In the genomic region with DNA sequence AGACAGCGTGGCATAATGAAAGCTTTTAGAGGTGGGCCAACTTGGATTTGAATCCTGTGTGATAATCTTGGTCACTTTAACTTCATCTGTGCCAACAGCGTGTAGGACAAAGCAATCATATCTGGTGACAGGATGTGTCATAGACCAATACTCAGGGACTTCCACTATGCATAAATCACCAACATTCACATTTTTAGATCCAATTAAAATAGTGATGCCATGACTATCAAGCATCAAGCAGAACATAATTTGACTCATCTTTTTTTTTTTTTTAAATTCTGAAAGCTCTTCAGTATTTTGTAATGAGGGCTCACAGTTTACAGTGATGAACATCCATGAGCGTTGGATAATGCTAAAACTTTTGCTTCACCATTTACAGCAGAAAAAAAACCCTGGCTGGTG, we compare ENCODE assay signal across 21 cellular contexts. TPM values are rescaled to one million over a fixed set of nuclear protein-coding genes. Genes with fewer than 3 reads are reported as not detected.
A peak's percentile ranks its signal among the peaks of the same experiment; 100 is the strongest.
DNase-seq lines count a peak whose midpoint lies in the region; ATAC-seq and TF ChIP-seq lines count a peak whose summit lies in the region.
"Had no signal": no experiment of that assay in that cellular context is flagged by ENCODE, and none has a peak within 500 bp of the region (broad histone marks: within the 10 kb centered on the region; RNA-seq: fewer than 3 reads in every experiment).

No MANE protein-coding gene starts in this region.

- no peak overlapping the region for H3K4me3 Mint-ChIP-seq in activated T-cell treated with anti-CD3 and anti-CD28 coated beads, Interleukin-2, amount 50 U/mL, for 72 hours
- H3K4me3 Mint-ChIP-seq in stimulated activated naive CD8-positive, alpha-beta T cell treated with anti-CD3 and anti-CD28 coated beads, Interleukin-15, amount 100 ng/mL, for 72 hours = no peak overlapping the region
- H3K4me3 Mint-ChIP-seq: CD4-positive, alpha-beta T cell; dendritic cell treated with granulocyte-macrophage colony-stimulating factor and Interleukin-4, amounts not matched to agents 40 ng/mL and 50 ng/mL, for 4 days; nephron; T-cell had no signal

- no peak overlapping the region for H3K4me3 ChIP-seq in astrocyte of the spinal cord (ENCODE audit: low read depth, low read length)
- H3K4me3 ChIP-seq: gastroesophageal sphincter, upper lobe of right lung had no signal

- peaks cover 0 to 2% of the 10 kb centered on the region in 2 donors for H3K36me3 Mint-ChIP-seq in activated T-cell treated with anti-CD3 and anti-CD28 coated beads, Interleukin-2, amount 50 U/mL, for 72 hours (ENCODE audit: insufficient read depth in 2 of 2)
- H3K36me3 Mint-ChIP-seq: activated naive CD4-positive, alpha-beta T cell treated with anti-CD3 and anti-CD28 coated beads, Interleukin-2, amount 50 U/mL, for 72 hours; T-cell had no signal

- TF ChIP-seq CTCF in astrocyte of the spinal cord (IDR thresholded peaks at IDR 0.05; ENCODE audit: low read depth, low read length) = no peak

- no peak overlapping the region for H3K27ac Mint-ChIP-seq in activated T-cell treated with anti-CD3 and anti-CD28 coated beads, Interleukin-2, amount 50 U/mL, for 72 hours
- no peak overlapping the region for H3K27ac Mint-ChIP-seq in stimulated activated naive CD8-positive, alpha-beta T cell treated with anti-CD3 and anti-CD28 coated beads, Interleukin-15, amount 100 ng/mL, for 72 hours
- H3K27ac Mint-ChIP-seq: activated naive CD4-positive, alpha-beta T cell treated with anti-CD3 and anti-CD28 coated beads, Interleukin-2, amount 50 U/mL, for 72 hours; CD4-positive, alpha-beta T cell; dendritic cell treated with granulocyte-macrophage colony-stimulating factor and Interleukin-4, amounts not matched to agents 40 ng/mL and 50 ng/mL, for 4 days; nephron; T-cell had no signal

- peak; percentile 31 to 39 for ATAC-seq in activated T-cell treated with anti-CD3 and anti-CD28 coated beads, Interleukin-2, amount 50 U/mL, for 72 hours (replicated peaks in 1 of 2)
- peak; percentile 48 for ATAC-seq in stimulated activated naive CD8-positive, alpha-beta T cell treated with anti-CD3 and anti-CD28 coated beads, Interleukin-15, amount 100 ng/mL, for 72 hours
- ATAC-seq in GM19467 (IDR thresholded peaks at IDR 0.05; ENCODE audit: unreplicated experiment) (no peak), HG02938 (IDR thresholded peaks at IDR 0.05; ENCODE audit: unreplicated experiment) (no peak), GM19463 (IDR thresholded peaks at IDR 0.05; ENCODE audit: unreplicated experiment) (no peak)
- ATAC-seq: gastroesophageal sphincter, Right ventricle myocardium inferior, T-cell, upper lobe of right lung had no signal

- in situ Hi-C loops in astrocyte of the spinal cord (cut with HindIII; ENCODE audit: low sequenced_read_pairs) = no loop called here

- H3K4me1 Mint-ChIP-seq in activated T-cell treated with anti-CD3 and anti-CD28 coated beads, Interleukin-2, amount 50 U/mL, for 72 hours (ENCODE audit: low read depth) = peaks cover 42% of the 10 kb centered on the region
- H3K4me1 Mint-ChIP-seq in stimulated activated naive CD8-positive, alpha-beta T cell treated with anti-CD3 and anti-CD28 coated beads, Interleukin-15, amount 100 ng/mL, for 72 hours = peaks cover 41% of the 10 kb centered on the region
- H3K4me1 Mint-ChIP-seq: nephron had no signal

- peaks cover 0 to 2% of the 10 kb centered on the region in 2 donors for H3K9me3 Mint-ChIP-seq in activated T-cell treated with anti-CD3 and anti-CD28 coated beads, Interleukin-2, amount 50 U/mL, for 72 hours
- no peaks in the 10 kb centered on the region for H3K9me3 Mint-ChIP-seq in stimulated activated naive CD8-positive, alpha-beta T cell treated with anti-CD3 and anti-CD28 coated beads, Interleukin-15, amount 100 ng/mL, for 72 hours
- H3K9me3 Mint-ChIP-seq: activated naive CD4-positive, alpha-beta T cell treated with anti-CD3 and anti-CD28 coated beads, Interleukin-2, amount 50 U/mL, for 72 hours; CD4-positive, alpha-beta T cell; dendritic cell treated with granulocyte-macrophage colony-stimulating factor and Interleukin-4, amounts not matched to agents 40 ng/mL and 50 ng/mL, for 4 days; nephron had no signal

- H3K27me3 Mint-ChIP-seq in activated T-cell treated with anti-CD3 and anti-CD28 coated beads, Interleukin-2, amount 50 U/mL, for 72 hours (ENCODE audit: low read depth) = no peaks in the 10 kb centered on the region
- no peaks in the 10 kb centered on the region for H3K27me3 Mint-ChIP-seq in stimulated activated naive CD8-positive, alpha-beta T cell treated with anti-CD3 and anti-CD28 coated beads, Interleukin-15, amount 100 ng/mL, for 72 hours
- H3K27me3 Mint-ChIP-seq: CD4-positive, alpha-beta T cell; dendritic cell treated with granulocyte-macrophage colony-stimulating factor and Interleukin-4, amounts not matched to agents 40 ng/mL and 50 ng/mL, for 4 days; T-cell had no signal

- no peak for DNase-seq in activated T-cell treated with anti-CD3 and anti-CD28 coated beads, Interleukin-2, amount 50 U/mL, for 72 hours
- no peak for DNase-seq in activated T-cell treated with anti-CD3 and anti-CD28 coated beads, Interleukin-2, amount 50 U/mL, for 1 hour
- peak; percentile 29 for DNase-seq in HT1080 (ENCODE audit: low read depth)
- DNase-seq in astrocyte of the spinal cord (ENCODE audit: low read depth, low spot score) = peak; percentile 12
- no peak for DNase-seq in stimulated activated naive CD8-positive, alpha-beta T cell treated with anti-CD3 and anti-CD28 coated beads, Interleukin-15, amount 100 ng/mL, for 72 hours
- DNase-seq: ACHN; CD4-positive, alpha-beta T cell; Kasumi-1; NCI-H1417; NCI-H524 treated with DMSO at 0.1 percent for 48 hours; posterior cingulate gyrus; T-cell; upper lobe of right lung had no signal

RNA-seq across cellular contexts. Expression of gene RAPGEF2, which starts 27.3 kb away (rescaled TPM):
- total RNA-seq in activated T-cell treated with anti-CD3 and anti-CD28 coated beads, Interleukin-2, amount 50 U/mL, for 72 hours = 10 to 100 TPM; 13.6 to 21.3 TPM
- 24.9 and 30.3 TPM in 2 replicates for total RNA-seq in HT1080 (2014; rRNA removed; shearing (Covaris generic))
- 15.3 and 20.3 TPM in 2 replicates for polyA plus RNA-seq in HT1080 (2015; cell fraction: cytosol; rRNA removed)
- polyA plus RNA-seq in HT1080 (2015; cell fraction: nucleus; rRNA removed) = 31.6 and 41.6 TPM in 2 replicates

Comparison
In these comparisons a context has a peak if more than half of its experiments do, and no peak if none do; other contexts are left out.
1. ATAC-seq: peak in activated T-cell treated with anti-CD3 and anti-CD28 coated beads, Interleukin-2, amount 50 U/mL, for 72 hours (2 of 2) and stimulated activated naive CD8-positive, alpha-beta T cell treated with anti-CD3 and anti-CD28 coated beads, Interleukin-15, amount 100 ng/mL, for 72 hours (single experiment); none in GM19467 (single experiment), HG02938 (single experiment) and GM19463 (single experiment).
2. DNase-seq: peak in HT1080 (single experiment) and astrocyte of the spinal cord (single experiment); none in activated T-cell treated with anti-CD3 and anti-CD28 coated beads, Interleukin-2, amount 50 U/mL, for 72 hours (0 of 2), activated T-cell treated with anti-CD3 and anti-CD28 coated beads, Interleukin-2, amount 50 U/mL, for 1 hour (single experiment) and stimulated activated naive CD8-positive, alpha-beta T cell treated with anti-CD3 and anti-CD28 coated beads, Interleukin-15, amount 100 ng/mL, for 72 hours (0 of 2).